In genomic region chr22:33864723-33865130, GRCh38 we compare ENCODE assay signal across 15 cellular contexts. TPM values are rescaled to one million over a fixed set of nuclear protein-coding genes. Genes with fewer than 3 reads are reported as not detected.
DNase-seq lines count a peak whose midpoint lies in the region; ATAC-seq, FAIRE-seq and TF ChIP-seq lines count a peak whose summit lies in the region.
"Had no signal": no experiment of that assay in that cellular context is flagged by ENCODE, and none has a peak within 500 bp of the region (broad histone marks: within the 10 kb centered on the region; RNA-seq: fewer than 3 reads in every experiment).

No MANE protein-coding gene starts in this region.

- no peaks in the 10 kb centered on the region for H3K27me3 Mint-ChIP-seq in activated CD8-positive, alpha-beta memory T cell treated with anti-CD3 and anti-CD28 coated beads, Interleukin-2, amount 10 ng/mL, durations not matched to agents 7 days and 5 days
- H3K27me3 Mint-ChIP-seq in activated T-helper 1 cell treated with anti-CD3 and anti-CD28 coated beads, Interleukin-12 subunit alpha, Interleukin-12 subunit beta, Interleukin-2, Interleukin-4 antibody, amounts not matched to agents 30 ng/mL and 10 ng/mL and 1 ng/mL, durations not matched to agents 14 hours and 24 hours and 36 hours (ENCODE audit: insufficient read depth), result no peaks in the 10 kb centered on the region
- H3K27me3 Mint-ChIP-seq: activated CD8-positive, alpha-beta T cell treated with anti-CD3 and anti-CD28 coated beads for 36 hours; central memory CD8-positive, alpha-beta T cell had no signal

- no peaks in the 10 kb centered on the region for H3K4me1 Mint-ChIP-seq in activated CD8-positive, alpha-beta memory T cell treated with anti-CD3 and anti-CD28 coated beads, Interleukin-2, amount 10 ng/mL, durations not matched to agents 7 days and 5 days
- H3K4me1 Mint-ChIP-seq in activated T-helper 1 cell treated with anti-CD3 and anti-CD28 coated beads, Interleukin-12 subunit alpha, Interleukin-12 subunit beta, Interleukin-2, Interleukin-4 antibody, amounts not matched to agents 30 ng/mL and 10 ng/mL and 1 ng/mL, durations not matched to agents 14 hours and 24 hours and 36 hours (ENCODE audit: low read depth), result no peaks in the 10 kb centered on the region
- H3K4me1 Mint-ChIP-seq: central memory CD8-positive, alpha-beta T cell had no signal

- POLR2A ChIA-PET in HepG2 (lab: Yijun Ruan, JAX), result interaction anchor here (0.8 to 1.2 kb wide), 2 partner anchors 11 to 23 kb away, joined by 3 to 7 read pairs; no protein-coding TSS in a partner anchor

- no peak overlapping the region for H3K4me3 Mint-ChIP-seq in activated CD8-positive, alpha-beta memory T cell treated with anti-CD3 and anti-CD28 coated beads, Interleukin-2, amount 10 ng/mL, durations not matched to agents 7 days and 5 days
- no peak overlapping the region for H3K4me3 Mint-ChIP-seq in activated T-helper 1 cell treated with anti-CD3 and anti-CD28 coated beads, Interleukin-12 subunit alpha, Interleukin-12 subunit beta, Interleukin-2, Interleukin-4 antibody, amounts not matched to agents 30 ng/mL and 10 ng/mL and 1 ng/mL, durations not matched to agents 14 hours and 24 hours and 36 hours
- H3K4me3 Mint-ChIP-seq: activated CD8-positive, alpha-beta T cell treated with anti-CD3 and anti-CD28 coated beads for 36 hours; central memory CD8-positive, alpha-beta T cell had no signal

- in situ Hi-C loops in GM23248 (cut with MboI) (no loop called here), HepG2 (cut with HindIII; ENCODE audit: extremely low pct_ligation_motif_present, low pct_unique_long_range_greater_than_20kb) (no loop called here)

- BruUV-seq in HepG2 (replicated peaks; lab: Mats Ljungman, UMichigan), result no TSS peak

- H3K9me3 Mint-ChIP-seq in activated CD8-positive, alpha-beta memory T cell treated with anti-CD3 and anti-CD28 coated beads, Interleukin-2, amount 10 ng/mL, durations not matched to agents 7 days and 5 days (ENCODE audit: low read depth), result peaks cover 3% of the 10 kb centered on the region
- H3K9me3 Mint-ChIP-seq in activated T-helper 1 cell treated with anti-CD3 and anti-CD28 coated beads, Interleukin-12 subunit alpha, Interleukin-12 subunit beta, Interleukin-2, Interleukin-4 antibody, amounts not matched to agents 30 ng/mL and 10 ng/mL and 1 ng/mL, durations not matched to agents 14 hours and 24 hours and 36 hours, result peaks cover 13% of the 10 kb centered on the region
- H3K9me3 Mint-ChIP-seq: activated CD8-positive, alpha-beta T cell treated with anti-CD3 and anti-CD28 coated beads for 36 hours; central memory CD8-positive, alpha-beta T cell had no signal

- H3F3A ChIP-seq in GM23248 (ENCODE audit: insufficient read depth), result peaks cover 8% of the 10 kb centered on the region; the same call in 1 of the 2 replicates

- no peak overlapping the region for H3K4me2 ChIP-seq in GM23248 (ENCODE audit: unreplicated experiment)
- peak overlapping the region; percentile 76 for H3K4me2 ChIP-seq in HepG2 (ENCODE audit: low read depth, low read length)

- TF ChIP-seq CTCF in bronchial epithelial cell (IDR thresholded peaks at IDR 0.05; ENCODE audit: insufficient read depth, low read length, severe bottlenecking) (no peak), HepG2 (CRISPR knock-in tag; IDR thresholded peaks at IDR 0.05) (no peak), tibial artery (IDR thresholded peaks at IDR 0.05) (no peak)

- CTCF ChIA-PET in HepG2 (lab: Yijun Ruan, JAX; ENCODE audit: low intra/inter-chr PET ratio, low total read pairs), result no interaction called here
- CTCF ChIA-PET in activated CD8-positive, alpha-beta memory T cell treated with anti-CD3 and anti-CD28 coated beads, Interleukin-2, amount 10 ng/mL, durations not matched to agents 7 days and 5 days (lab: Charles Lee), result no interaction called here

- peaks cover 9% of the 10 kb centered on the region; the same call in 1 of the 2 replicates for H3K4me1 ChIP-seq in GM23248 (ENCODE audit: insufficient read depth)
- H3K4me1 ChIP-seq in HepG2 (ENCODE audit: insufficient read depth, low read length), result peaks cover 41% of the 10 kb centered on the region
- H3K4me1 ChIP-seq in tibial artery, result peaks cover 0 to 56% (median 43%) of the 10 kb centered on the region in 4 donors

- TF ChIP-seq POLR2A in HepG2 (IDR thresholded peaks at IDR 0.05; ENCODE audit: insufficient read depth in 1 of 2, low read depth in 2 of 2, low read length in 2 of 2), result no peak

- H2AFZ ChIP-seq in GM23248 (no peak overlapping the region), HepG2 (ENCODE audit: low read length) (no peak overlapping the region)

- H3K9me2 ChIP-seq in GM23248 (ENCODE audit: insufficient read depth), result no peaks in the 10 kb centered on the region

- ATAC-seq in HepG2, result peak; percentile 86
- ATAC-seq in activated CD8-positive, alpha-beta memory T cell treated with anti-CD3 and anti-CD28 coated beads, Interleukin-2, amount 10 ng/mL, durations not matched to agents 7 days and 5 days, result no peak
- ATAC-seq: activated CD8-positive, alpha-beta T cell treated with anti-CD3 and anti-CD28 coated beads for 36 hours had no signal

- FAIRE-seq in bronchial epithelial cell (lab: Jason Lieb, UNC) (peak; percentile 81), HepG2 (lab: Jason Lieb, UNC) (peak; percentile 79)

- TF ChIP-seq EP300 in HepG2 (IDR thresholded peaks at IDR 0.05; ENCODE audit: low read depth in 2 of 2, low read length in 2 of 2) (0 out of 4 replicates have a peak, but pooled peaks of 1 of the 2 experiments have one; percentile 9), HepG2 (CRISPR knock-in tag; IDR thresholded peaks at IDR 0.05; ENCODE audit: borderline replicate concordance) (no peak)

- H4K20me1 ChIP-seq in GM23248 (ENCODE audit: insufficient read depth) (no peaks in the 10 kb centered on the region), HepG2 (ENCODE audit: insufficient read depth, low read length) (no peaks in the 10 kb centered on the region)

- H3K27ac Mint-ChIP-seq in activated CD8-positive, alpha-beta memory T cell treated with anti-CD3 and anti-CD28 coated beads, Interleukin-2, amount 10 ng/mL, durations not matched to agents 7 days and 5 days, result no peak overlapping the region
- no peak overlapping the region for H3K27ac Mint-ChIP-seq in activated T-helper 1 cell treated with anti-CD3 and anti-CD28 coated beads, Interleukin-12 subunit alpha, Interleukin-12 subunit beta, Interleukin-2, Interleukin-4 antibody, amounts not matched to agents 30 ng/mL and 10 ng/mL and 1 ng/mL, durations not matched to agents 14 hours and 24 hours and 36 hours
- H3K27ac Mint-ChIP-seq: activated CD8-positive, alpha-beta T cell treated with anti-CD3 and anti-CD28 coated beads for 36 hours had no signal

- no peak overlapping the region for H3K27ac ChIP-seq in GM23248
- peak overlapping the region; percentile 72 for H3K27ac ChIP-seq in HepG2 (ENCODE audit: extremely low read length, insufficient read depth, low read length)
- H3K27ac ChIP-seq in tibial artery, result peak overlapping the region; percentile 50 to 82

- H3K9me3 ChIP-seq in GM23248 (ENCODE audit: low read depth) (no peaks in the 10 kb centered on the region), HepG2 (ENCODE audit: low read length) (no peaks in the 10 kb centered on the region), tibial artery (no peaks in the 10 kb centered on the region)

- 79 to 88% methylated on average over 7 of the region's 7 CpGs for WGBS in GM23248 (ENCODE audit: low coverage in 1 of 2, low lambda C conversion rate in 2 of 2, missing lambda C conversion rate in 2 of 2), 2 experiments
- WGBS in HepG2 (ENCODE audit: low lambda C conversion rate), result 10% methylated on average over 4 of the region's 7 CpGs

- no peaks in the 10 kb centered on the region for H3K36me3 Mint-ChIP-seq in activated CD8-positive, alpha-beta memory T cell treated with anti-CD3 and anti-CD28 coated beads, Interleukin-2, amount 10 ng/mL, durations not matched to agents 7 days and 5 days
- H3K36me3 Mint-ChIP-seq in activated T-helper 1 cell treated with anti-CD3 and anti-CD28 coated beads, Interleukin-12 subunit alpha, Interleukin-12 subunit beta, Interleukin-2, Interleukin-4 antibody, amounts not matched to agents 30 ng/mL and 10 ng/mL and 1 ng/mL, durations not matched to agents 14 hours and 24 hours and 36 hours (ENCODE audit: low read depth), result no peaks in the 10 kb centered on the region

- H3K9ac ChIP-seq in GM23248 (no peak overlapping the region), HepG2 (ENCODE audit: insufficient read depth, low read depth, low read length) (peak overlapping the region; percentile 49; the same call in 1 of the 2 replicates)

- DNase-seq in GM23248 (peak; percentile 22), bronchial epithelial cell (ENCODE audit: low read depth) (no peak), HepG2 (ENCODE audit: low spot score) (peak; percentile 63), tibial artery (no peak), RKO (ENCODE audit: low spot score) (no peak)
- no peak for DNase-seq in activated CD8-positive, alpha-beta memory T cell treated with anti-CD3 and anti-CD28 coated beads, Interleukin-2, amount 10 ng/mL, durations not matched to agents 7 days and 5 days
- DNase-seq in activated CD8-positive, alpha-beta memory T cell treated with anti-CD3 and anti-CD28 coated beads, Interleukin-2, amount 50 U/mL, for 4 hours, result no peak
- no peak for DNase-seq in activated T-helper 1 cell treated with anti-CD3 and anti-CD28 coated beads, Interleukin-12 subunit alpha, Interleukin-12 subunit beta, Interleukin-2, Interleukin-4 antibody, amounts not matched to agents 30 ng/mL and 10 ng/mL and 1 ng/mL, durations not matched to agents 14 hours and 24 hours and 36 hours (ENCODE audit: low spot score)
- DNase-seq: activated CD8-positive, alpha-beta T cell treated with anti-CD3 and anti-CD28 coated beads for 36 hours; activated naive CD4-positive, alpha-beta T cell treated with Interleukin-2 at 50 U/mL for 16 hours; erythroblast; NCI-H526; stimulated activated CD4-positive, alpha-beta T cell treated with anti-CD3 and anti-CD28 coated beads, Interleukin-4, amount 100 ng/mL, for 24 hours; stimulated activated naive CD4-positive, alpha-beta T cell treated with Interleukin-2 at 50 U/mL for 16 hours had no signal

- H3K27me3 ChIP-seq in GM23248 (replicated peaks; ENCODE audit: insufficient read depth) (no peaks in the 10 kb centered on the region), bronchial epithelial cell (ENCODE audit: control insufficient read depth, insufficient read depth, low read length) (no peaks in the 10 kb centered on the region), HepG2 (ENCODE audit: control insufficient read depth in 1 of 2, insufficient read depth in 2 of 2, low read length in 2 of 2) (no peaks in the 10 kb centered on the region), tibial artery (no peaks in the 10 kb centered on the region)

- H3K4me3 ChIP-seq in GM23248 (no peak overlapping the region), bronchial epithelial cell (ENCODE audit: low read depth, low read length) (no peak overlapping the region), HepG2 (replicated peaks in 1 of 3; ENCODE audit: insufficient read depth in 1 of 3, low read depth in 2 of 3, low read length in 3 of 3) (peak overlapping the region; percentile 4 to 58 (median 23); a peak in 4 of 6 replicates), tibial artery (no peak overlapping the region)

- TF ChIP-seq RAD21 in HepG2 (CRISPR knock-in tag; IDR thresholded peaks at IDR 0.05), result no peak

- H3K36me3 ChIP-seq in GM23248 (ENCODE audit: low read depth) (no peaks in the 10 kb centered on the region), bronchial epithelial cell (ENCODE audit: control insufficient read depth, insufficient read depth, low read length) (no peaks in the 10 kb centered on the region), HepG2 (replicated peaks in 1 of 2; ENCODE audit: control insufficient read depth in 1 of 2, insufficient read depth in 2 of 2, low read length in 2 of 2) (no peaks in the 10 kb centered on the region), tibial artery (no peaks in the 10 kb centered on the region)

- intact Hi-C loops in HepG2 (cut with micrococcal nuclease; ENCODE audit: unreplicated experiment), result no loop called here
- intact Hi-C loops in tibial artery (cut with DNase I; ENCODE audit: low total_unique reads), result loop anchor here (5.0 kb wide), 1 partner anchor 1247 kb away; no protein-coding TSS in a partner anchor
- intact Hi-C loops in activated T-helper 1 cell treated with anti-CD3 and anti-CD28 coated beads, Interleukin-12 subunit alpha, Interleukin-12 subunit beta, Interleukin-2, Interleukin-4 antibody, amounts not matched to agents 30 ng/mL and 10 ng/mL and 1 ng/mL, durations not matched to agents 14 hours and 24 hours and 36 hours (cut with micrococcal nuclease), result no loop called here

- H3K79me2 ChIP-seq in GM23248 (ENCODE audit: insufficient read depth) (peaks cover 12% of the 10 kb centered on the region), HepG2 (ENCODE audit: insufficient read depth, low read length) (no peaks in the 10 kb centered on the region)

RNA-seq across cellular contexts. Expression of gene LARGE1, which starts 55.5 kb away (rescaled TPM):
- 10.5 and 12.8 TPM in 2 replicates for total RNA-seq in GM23248 (2014; rRNA removed; shearing (Covaris generic))
- polyA plus RNA-seq in GM23248 (2016; fragmentation: Nextera tagmentation; extraction: Ambion mirVana) (1.5 and 1.6 TPM in 2 replicates), HepG2 (2011; rRNA removed) (8.4 and 9.7 TPM in 2 replicates)
- total RNA-seq in bronchial epithelial cell (2.4 and 2.9 TPM in 2 replicates), HepG2 (2016; rRNA removed; fragmentation: Illumina TruSeq; extraction: Trizol) (10.2 and 11.0 TPM in 2 replicates)
- 2.6 and 4.8 TPM in 2 replicates for total RNA-seq in HepG2 (2016; cell fraction: cytosol; rRNA removed; fragmentation: Illumina TruSeq; extraction: Trizol; ENCODE audit: low read depth)
- 8.7 and 10.4 TPM in 2 replicates for total RNA-seq in HepG2 (2016; cell fraction: insoluble cytoplasmic fraction; rRNA removed; fragmentation: Illumina TruSeq; extraction: Trizol)
- 8.0 and 8.7 TPM in 2 replicates for total RNA-seq in HepG2 (2016; cell fraction: membrane; rRNA removed; fragmentation: Illumina TruSeq; extraction: Trizol)
- total RNA-seq in HepG2 (2016; cell fraction: nucleus; rRNA removed; fragmentation: Illumina TruSeq; extraction: Trizol), result 12.6 and 19.7 TPM in 2 replicates
- polyA plus RNA-seq in HepG2 (2011; cell fraction: cytosol; rRNA removed), result 7.6 and 7.8 TPM in 2 replicates
- polyA plus RNA-seq in HepG2 (2011; cell fraction: nucleus; rRNA removed), result 10.1 and 10.2 TPM in 2 replicates
- 6.8 and 7.7 TPM in 2 replicates for polyA plus RNA-seq in HepG2 (2012)
- 1.0 and 1.3 TPM in 2 replicates for polyA plus RNA-seq in HepG2 (2016; cell fraction: cytosol; fragmentation: Illumina TruSeq; extraction: Trizol; ENCODE audit: low read depth)
- polyA plus RNA-seq in HepG2 (2016; cell fraction: insoluble cytoplasmic fraction; fragmentation: Illumina TruSeq; extraction: Trizol; ENCODE audit: low read depth), result 7.4 and 8.7 TPM in 2 replicates
- 4.7 and 5.3 TPM in 2 replicates for polyA plus RNA-seq in HepG2 (2016; cell fraction: membrane; fragmentation: Illumina TruSeq; extraction: Trizol; ENCODE audit: low read depth)
- polyA plus RNA-seq in HepG2 (2016; cell fraction: nucleus; fragmentation: Illumina TruSeq; extraction: Trizol; ENCODE audit: insufficient read depth, low read depth), result 9.1 and 9.5 TPM in 2 replicates
- polyA minus RNA-seq in HepG2 (2011; rRNA and poly(A)+ RNA removed; ENCODE audit: low replicate concordance), result 0.09 and 45.3 TPM in 2 replicates
- 10.6 and 17.4 TPM in 2 replicates for polyA minus RNA-seq in HepG2 (2011; cell fraction: cytosol; rRNA and poly(A)+ RNA removed)
- polyA minus RNA-seq in HepG2 (2011; cell fraction: nucleus; rRNA and poly(A)+ RNA removed), result 24.1 and 29.6 TPM in 2 replicates
- 1 to 10 TPM in 1 of 2 experiments, under 1 TPM in 1; 0.58 to 1.1 TPM for total RNA-seq in activated CD8-positive, alpha-beta memory T cell treated with anti-CD3 and anti-CD28 coated beads, Interleukin-2, amount 10 ng/mL, durations not matched to agents 7 days and 5 days
- total RNA-seq in activated T-helper 1 cell treated with anti-CD3 and anti-CD28 coated beads, Interleukin-12 subunit alpha, Interleukin-12 subunit beta, Interleukin-2, Interleukin-4 antibody, amounts not matched to agents 30 ng/mL and 10 ng/mL and 1 ng/mL, durations not matched to agents 14 hours and 24 hours and 36 hours, result 0.05 and 0.10 TPM in 2 replicates

Comparison
In these comparisons a context has a peak if more than half of its experiments do, and no peak if none do; other contexts are left out.
1. DNase-seq: peak in GM23248 (single experiment) and HepG2 (single experiment); none in bronchial epithelial cell (single experiment), tibial artery (0 of 2), RKO (single experiment), activated CD8-positive, alpha-beta memory T cell treated with anti-CD3 and anti-CD28 coated beads, Interleukin-2, amount 10 ng/mL, durations not matched to agents 7 days and 5 days (single experiment), activated CD8-positive, alpha-beta memory T cell treated with anti-CD3 and anti-CD28 coated beads, Interleukin-2, amount 50 U/mL, for 4 hours (single experiment) and activated T-helper 1 cell treated with anti-CD3 and anti-CD28 coated beads, Interleukin-12 subunit alpha, Interleukin-12 subunit beta, Interleukin-2, Interleukin-4 antibody, amounts not matched to agents 30 ng/mL and 10 ng/mL and 1 ng/mL, durations not matched to agents 14 hours and 24 hours and 36 hours (single experiment).
2. H3K4me3 ChIP-seq: peak in HepG2 (3 of 3); none in GM23248 (single experiment), bronchial epithelial cell (single experiment) and tibial artery (0 of 2).